Comparison of ENCODE assay signal across 1 cellular context in genomic region chr19:5916201-5916708, GRCh38.
TF ChIP-seq lines count a peak whose summit lies in the region.

No MANE protein-coding gene starts in this region.

TF ChIP-seq in HepG2, 621 proteins besides CTCF, POLR2A, EP300 and RAD21:
- TF ChIP-seq SP2 (CRISPR knock-in tag; IDR thresholded peaks at IDR 0.05) (no peak), ZNF562 (CRISPR knock-in tag; IDR thresholded peaks at IDR 0.05; ENCODE audit: borderline replicate concordance) (no peak), HOMEZ (CRISPR knock-in tag; IDR thresholded peaks at IDR 0.05; ENCODE audit: low read depth) (no peak), MED8 (CRISPR knock-in tag; IDR thresholded peaks at IDR 0.05; ENCODE audit: insufficient replicate concordance) (no peak), BRCA1 (CRISPR knock-in tag; IDR thresholded peaks at IDR 0.05) (no peak), ZBED4 (CRISPR knock-in tag; IDR thresholded peaks at IDR 0.05; ENCODE audit: borderline replicate concordance) (no peak), POGK (CRISPR knock-in tag; conservative IDR thresholded peaks at IDR 0.05) (no peak), NR2F1 (CRISPR knock-in tag; IDR thresholded peaks at IDR 0.05) (no peak), ARID5B (CRISPR knock-in tag; IDR thresholded peaks at IDR 0.05) (no peak), RBM39 (IDR thresholded peaks at IDR 0.05; ENCODE audit: low read depth, low read length, poor library complexity, severe bottlenecking) (no peak), ZFY (CRISPR knock-in tag; IDR thresholded peaks at IDR 0.05) (no peak), ARID4A (CRISPR knock-in tag; IDR thresholded peaks at IDR 0.05; ENCODE audit: borderline replicate concordance) (no peak), LRRFIP1 (CRISPR knock-in tag; conservative IDR thresholded peaks at IDR 0.05) (no peak), SP140L (CRISPR knock-in tag; IDR thresholded peaks at IDR 0.05; ENCODE audit: borderline replicate concordance) (no peak), ZNF678 (CRISPR knock-in tag; IDR thresholded peaks at IDR 0.05) (no peak)
